Comparison of ENCODE assay signal across 1 cellular context in the genomic region with DNA sequence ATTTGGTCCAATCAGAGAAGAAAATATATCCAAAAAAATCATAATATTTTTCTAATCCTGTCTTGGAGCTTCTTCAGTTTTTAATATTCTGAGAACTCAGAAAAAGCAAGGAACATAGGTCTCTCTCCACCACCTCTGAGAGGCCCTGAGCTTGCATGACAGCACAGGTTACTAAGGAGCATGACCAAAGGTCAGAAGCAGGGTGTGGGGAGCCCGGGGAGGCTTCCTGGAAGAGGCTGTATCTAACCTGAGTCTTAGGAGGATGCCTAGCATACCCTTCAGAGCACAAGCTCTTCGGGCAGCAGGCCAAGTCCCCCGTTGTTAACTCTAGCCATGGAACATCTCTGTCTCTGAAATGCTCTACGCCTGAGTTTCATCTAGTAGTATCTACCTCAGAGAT.
TF ChIP-seq lines count a peak whose summit lies in the region.

No MANE protein-coding gene starts in this region.

TF ChIP-seq in HepG2, 621 proteins besides CTCF, POLR2A, EP300 and RAD21:
- no peak for TF ChIP-seq HIC2 (CRISPR knock-in tag; IDR thresholded peaks at IDR 0.05; ENCODE audit: low read depth)
- no peak for TF ChIP-seq ZNF777 (CRISPR knock-in tag; IDR thresholded peaks at IDR 0.05)
- TF ChIP-seq, protein P1, sequence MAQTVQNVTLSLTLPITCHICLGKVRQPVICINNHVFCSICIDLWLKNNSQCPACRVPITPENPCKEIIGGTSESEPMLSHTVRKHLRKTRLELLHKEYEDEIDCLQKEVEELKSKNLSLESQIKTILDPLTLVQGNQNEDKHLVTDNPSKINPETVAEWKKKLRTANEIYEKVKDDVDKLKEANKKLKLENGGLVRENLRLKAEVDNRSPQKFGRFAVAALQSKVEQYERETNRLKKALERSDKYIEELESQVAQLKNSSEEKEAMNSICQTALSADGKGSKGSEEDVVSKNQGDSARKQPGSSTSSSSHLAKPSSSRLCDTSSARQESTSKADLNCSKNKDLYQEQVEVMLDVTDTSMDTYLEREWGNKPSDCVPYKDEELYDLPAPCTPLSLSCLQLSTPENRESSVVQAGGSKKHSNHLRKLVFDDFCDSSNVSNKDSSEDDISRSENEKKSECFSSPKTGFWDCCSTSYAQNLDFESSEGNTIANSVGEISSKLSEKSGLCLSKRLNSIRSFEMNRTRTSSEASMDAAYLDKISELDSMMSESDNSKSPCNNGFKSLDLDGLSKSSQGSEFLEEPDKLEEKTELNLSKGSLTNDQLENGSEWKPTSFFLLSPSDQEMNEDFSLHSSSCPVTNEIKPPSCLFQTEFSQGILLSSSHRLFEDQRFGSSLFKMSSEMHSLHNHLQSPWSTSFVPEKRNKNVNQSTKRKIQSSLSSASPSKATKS (CRISPR knock-in tag; IDR thresholded peaks at IDR 0.05) = no peak
- no peak for TF ChIP-seq ELF1 (CRISPR knock-in tag; IDR thresholded peaks at IDR 0.05)
- no peak for TF ChIP-seq ZNF136 (CRISPR knock-in tag; IDR thresholded peaks at IDR 0.05; ENCODE audit: low read depth)
- no peak for TF ChIP-seq HNF4A (CRISPR knock-in tag; IDR thresholded peaks at IDR 0.05)
- no peak for TF ChIP-seq ZNF724P (CRISPR knock-in tag; IDR thresholded peaks at IDR 0.05; ENCODE audit: borderline replicate concordance)
- TF ChIP-seq ASH2L (IDR thresholded peaks at IDR 0.05; ENCODE audit: insufficient read length, low read depth, low read length) = no peak
- no peak for TF ChIP-seq MXD4 (CRISPR knock-in tag; IDR thresholded peaks at IDR 0.05)
- no peak for TF ChIP-seq MLLT10 (CRISPR knock-in tag; IDR thresholded peaks at IDR 0.05)
- TF ChIP-seq ZBTB42 (CRISPR knock-in tag; IDR thresholded peaks at IDR 0.05) = no peak
- no peak for TF ChIP-seq FOXO4 (CRISPR knock-in tag; conservative IDR thresholded peaks at IDR 0.05)
- no peak for TF ChIP-seq ETS1 (CRISPR knock-in tag; IDR thresholded peaks at IDR 0.05)
- TF ChIP-seq ZNF205 (CRISPR knock-in tag; IDR thresholded peaks at IDR 0.05) = no peak
- TF ChIP-seq HOXA5 (CRISPR knock-in tag; IDR thresholded peaks at IDR 0.05) = no peak
- no peak for TF ChIP-seq SRSF4 (IDR thresholded peaks at IDR 0.05; ENCODE audit: low read depth, low read length, poor library complexity, severe bottlenecking)
TF ChIP-seq in HepG2: peak in this region for 0.
